ENCODE assay signal across 10 cellular contexts in genomic region chr3:149534671-149535394, GRCh38.
DNase-seq lines count a peak whose midpoint lies in the region; ATAC-seq, FAIRE-seq and TF ChIP-seq lines count a peak whose summit lies in the region.
"Had no signal": no experiment of that assay in that cellular context is flagged by ENCODE, and none has a peak within 500 bp of the region (broad histone marks: within the 10 kb centered on the region; RNA-seq: fewer than 3 reads in every experiment).

No MANE protein-coding gene starts in this region.

- TF ChIP-seq CTCF in fibroblast of pulmonary artery (IDR thresholded peaks at IDR 0.05; ENCODE audit: low read length, missing control alignments), result no peak
- no peak for TF ChIP-seq CTCF in CD8-positive, alpha-beta T cell (IDR thresholded peaks at IDR 0.05)

- no peaks in the 10 kb centered on the region for H3K4me1 ChIP-seq in CD8-positive, alpha-beta T cell (ENCODE audit: insufficient read depth, low read length)

- no peak for ATAC-seq in CD8-positive, alpha-beta T cell
- no peak for ATAC-seq in HG02798 (IDR thresholded peaks at IDR 0.05; ENCODE audit: poor library complexity, unreplicated experiment)

- no peak for FAIRE-seq in frontal cortex (lab: Jason Lieb, UNC)

- H3K9me3 ChIP-seq in CD8-positive, alpha-beta T cell (ENCODE audit: low read length), result no peaks in the 10 kb centered on the region
- H3K9me3 ChIP-seq: ovary had no signal

- H3K27me3 Mint-ChIP-seq in CD8-positive, alpha-beta T cell (ENCODE audit: low read depth), result peaks cover 6% of the 10 kb centered on the region

- peaks cover 5% of the 10 kb centered on the region for H3K4me1 Mint-ChIP-seq in CD8-positive, alpha-beta T cell (ENCODE audit: low read depth)
- H3K4me1 Mint-ChIP-seq: central memory CD8-positive, alpha-beta T cell had no signal

- no peaks in the 10 kb centered on the region for H3K9me3 Mint-ChIP-seq in CD8-positive, alpha-beta T cell
- H3K9me3 Mint-ChIP-seq: central memory CD8-positive, alpha-beta T cell had no signal

- no peak overlapping the region for H3K4me3 Mint-ChIP-seq in CD8-positive, alpha-beta T cell
- H3K4me3 Mint-ChIP-seq: central memory CD8-positive, alpha-beta T cell had no signal

- peak; percentile 73 for DNase-seq in EH (ENCODE audit: low read depth)
- peak; percentile 57 for DNase-seq in NCI-H748 treated with DMSO at 0.1 percent for 48 hours (lab: John Stamatoyannopoulos, UW)
- peak; percentile 35 for DNase-seq in fibroblast of pulmonary artery (ENCODE audit: low read depth)
- peak in 6 of 10 donors; percentile 15 to 86 (median 38) for DNase-seq in posterior cingulate gyrus
- DNase-seq in CD8-positive, alpha-beta T cell, result no peak
- no peak for DNase-seq in frontal cortex (ENCODE audit: low spot score in 2 of 2)
- no peak for DNase-seq in 8988T

- H3K36me3 ChIP-seq in CD8-positive, alpha-beta T cell (ENCODE audit: insufficient read depth, low read length), result no peaks in the 10 kb centered on the region
- H3K36me3 ChIP-seq: ovary had no signal

- no peak overlapping the region for H3K27ac Mint-ChIP-seq in CD8-positive, alpha-beta T cell

- H3K27me3 ChIP-seq in CD8-positive, alpha-beta T cell (ENCODE audit: insufficient read depth, low read length), result no peaks in the 10 kb centered on the region
- H3K27me3 ChIP-seq: ovary had no signal

- H3K36me3 Mint-ChIP-seq in CD8-positive, alpha-beta T cell, result no peaks in the 10 kb centered on the region

- POLR2A ChIA-PET in CD8-positive, alpha-beta T cell (lab: Charles Lee), result no interaction called here

- CTCF ChIA-PET in CD8-positive, alpha-beta T cell (lab: Charles Lee), result no interaction called here

- intact Hi-C loops in posterior cingulate gyrus (cut with DNase I), result loop anchor here (5.0 kb wide), 1 partner anchor 122 kb away; the partner anchor contains the start of gene WWTR1
- intact Hi-C loops in CD8-positive, alpha-beta T cell (cut with DNase I, micrococcal nuclease), result no loop called here

- no peak overlapping the region for H3K4me3 ChIP-seq in fibroblast of pulmonary artery (replicated peaks; ENCODE audit: low read depth, low read length)
- no peak overlapping the region for H3K4me3 ChIP-seq in CD8-positive, alpha-beta T cell (ENCODE audit: low read depth, low read length)
- H3K4me3 ChIP-seq: ovary had no signal

- H3K27ac ChIP-seq in CD8-positive, alpha-beta T cell (ENCODE audit: low read depth, low read length), result no peak overlapping the region

Comparison
In these comparisons a context has a peak if more than half of its experiments do, and no peak if none do; other contexts are left out.
1. DNase-seq: peak in EH (single experiment), NCI-H748 treated with DMSO at 0.1 percent for 48 hours (single experiment), fibroblast of pulmonary artery (single experiment) and posterior cingulate gyrus (6 of 10); none in CD8-positive, alpha-beta T cell (0 of 7), frontal cortex (0 of 2) and 8988T (single experiment).